Comparison of ENCODE assay signal across 8 cellular contexts in the genomic region with DNA sequence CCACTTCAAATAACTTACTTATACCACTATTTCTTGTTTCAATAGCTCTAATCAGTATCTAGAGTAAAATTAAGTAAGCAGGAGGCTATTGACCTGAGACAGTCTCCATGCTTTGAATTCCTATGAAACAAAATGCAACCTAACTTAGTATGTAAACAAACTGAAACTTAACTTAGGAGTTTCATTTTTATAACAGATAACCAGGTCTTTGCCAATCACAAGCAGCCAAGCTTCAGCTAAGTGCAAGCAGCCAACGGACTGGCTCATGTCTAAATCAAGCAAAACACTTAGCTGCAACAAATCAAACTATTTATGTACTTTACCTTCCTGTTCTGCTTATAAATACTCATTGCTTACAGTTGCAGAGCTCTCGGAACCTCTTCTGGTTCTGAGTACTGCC. TPM values are rescaled to one million over a fixed set of nuclear protein-coding genes. Genes with fewer than 3 reads are reported as not detected.
A peak's percentile ranks its signal among the peaks of the same experiment; 100 is the strongest.
DNase-seq lines count a peak whose midpoint lies in the region; ATAC-seq and TF ChIP-seq lines count a peak whose summit lies in the region.

No MANE protein-coding gene starts in this region.

- peaks cover 16% of the 10 kb centered on the region for H3K36me3 Mint-ChIP-seq in T-helper 2 cell treated with Interferon-gamma antibody and Interleukin-4, amounts not matched to agents 5 μg/mL and 100 μg/mL, for 36 hours (ENCODE audit: low read depth)
- H3K36me3 Mint-ChIP-seq in Caco-2 (ENCODE audit: insufficient read depth, unreplicated experiment), result peaks cover 7% of the 10 kb centered on the region

- H3K27me3 ChIP-seq in lower lobe of right lung (ENCODE audit: low read depth), result no peaks in the 10 kb centered on the region
- H3K27me3 ChIP-seq in Caco-2 (replicated peaks; ENCODE audit: control insufficient read depth, insufficient read depth, low read length), result no peaks in the 10 kb centered on the region

- no peak for TF ChIP-seq CTCF in lower lobe of right lung (IDR thresholded peaks at IDR 0.05)
- no peak for TF ChIP-seq CTCF in Caco-2 (IDR thresholded peaks at IDR 0.05; ENCODE audit: insufficient read depth in 1 of 2, low read depth in 1 of 2, low read length in 1 of 2, severe bottlenecking in 1 of 2, unreplicated experiment in 1 of 2)

- no peaks in the 10 kb centered on the region for H3K9me3 ChIP-seq in lower lobe of right lung
- no peaks in the 10 kb centered on the region for H3K9me3 ChIP-seq in Caco-2

- peak overlapping the region; percentile 83 for H3K27ac Mint-ChIP-seq in T-helper 2 cell treated with Interferon-gamma antibody and Interleukin-4, amounts not matched to agents 5 μg/mL and 100 μg/mL, for 36 hours
- no peak overlapping the region for H3K27ac Mint-ChIP-seq in Caco-2 (ENCODE audit: unreplicated experiment)

- H3K4me3 ChIP-seq in lower lobe of right lung (no peak overlapping the region), Caco-2 (ENCODE audit: low read depth, low read length) (no peak overlapping the region)

- H3K36me3 ChIP-seq in lower lobe of right lung, result no peaks in the 10 kb centered on the region
- H3K36me3 ChIP-seq in Caco-2 (ENCODE audit: control insufficient read depth, insufficient read depth, low read length), result no peaks in the 10 kb centered on the region

- BruUV-seq in Caco-2 (replicated peaks; lab: Mats Ljungman, UMichigan), result no TSS peak

- peak; percentile 30 for ATAC-seq in GM18873 (IDR thresholded peaks at IDR 0.05; ENCODE audit: low FRiP score, unreplicated experiment)
- ATAC-seq in HG02642 (IDR thresholded peaks at IDR 0.05; ENCODE audit: poor library complexity, unreplicated experiment), result peak; percentile 47
- peak; percentile 47 to 72 for ATAC-seq in lower lobe of right lung

- intact Hi-C loops in lower lobe of right lung (cut with DNase I), result no loop called here
- intact Hi-C loops in Caco-2 (cut with micrococcal nuclease; ENCODE audit: unreplicated experiment), result no loop called here

- H3K27me3 Mint-ChIP-seq in T-helper 2 cell treated with Interferon-gamma antibody and Interleukin-4, amounts not matched to agents 5 μg/mL and 100 μg/mL, for 36 hours (ENCODE audit: low read depth), result no peaks in the 10 kb centered on the region
- H3K27me3 Mint-ChIP-seq in Caco-2 (ENCODE audit: insufficient read depth, unreplicated experiment), result no peaks in the 10 kb centered on the region

- H3K9me3 Mint-ChIP-seq in T-helper 2 cell treated with Interferon-gamma antibody and Interleukin-4, amounts not matched to agents 5 μg/mL and 100 μg/mL, for 36 hours, result peaks cover 18% of the 10 kb centered on the region
- peaks cover 16% of the 10 kb centered on the region for H3K9me3 Mint-ChIP-seq in Caco-2 (ENCODE audit: unreplicated experiment)

- POLR2A ChIA-PET in Caco-2 (lab: Charles Lee), result no interaction called here

- H3K4me1 Mint-ChIP-seq in T-helper 2 cell treated with Interferon-gamma antibody and Interleukin-4, amounts not matched to agents 5 μg/mL and 100 μg/mL, for 36 hours (ENCODE audit: low read depth), result peaks cover 59% of the 10 kb centered on the region
- peaks cover 26% of the 10 kb centered on the region for H3K4me1 Mint-ChIP-seq in Caco-2 (ENCODE audit: low read depth, unreplicated experiment)

- H3K4me1 ChIP-seq in lower lobe of right lung (peaks cover 18% of the 10 kb centered on the region), Caco-2 (peaks cover 22% of the 10 kb centered on the region)

- peak overlapping the region; percentile 27 for H3K27ac ChIP-seq in lower lobe of right lung

- no peak for DNase-seq in T-helper 2 cell treated with Interferon-gamma antibody and Interleukin-4, amounts not matched to agents 5 μg/mL and 100 μg/mL, for 36 hours (ENCODE audit: low spot score)
- DNase-seq in lower lobe of right lung (no peak), Caco-2 (no peak), kidney tubule cell (ENCODE audit: low spot score) (no peak), NCI-H2196 treated with DMSO at 0.1 percent for 48 hours (lab: John Stamatoyannopoulos, UW; ENCODE audit: unreplicated experiment) (no peak), HuH-7.5 (ENCODE audit: low spot score) (no peak)

- H3K4me3 Mint-ChIP-seq in T-helper 2 cell treated with Interferon-gamma antibody and Interleukin-4, amounts not matched to agents 5 μg/mL and 100 μg/mL, for 36 hours, result peak overlapping the region; percentile 73
- no peak overlapping the region for H3K4me3 Mint-ChIP-seq in Caco-2 (ENCODE audit: unreplicated experiment)

- CTCF ChIA-PET in Caco-2 (lab: Charles Lee), result interaction anchor here (0.6 kb wide), 1 partner anchor 16 kb away, joined by 3 read pairs; no protein-coding TSS in a partner anchor

RNA-seq across cellular contexts. Expression of a gene that starts 4.4 kb away (rescaled TPM):
- total RNA-seq in lower lobe of right lung (152 TPM), Caco-2 (2022) (127 and 134 TPM in 2 replicates)

RNA-seq across cellular contexts. Expression of a gene that starts 25.9 kb away (rescaled TPM):
- total RNA-seq in lower lobe of right lung, result 25.9 TPM
- 19.1 and 26.2 TPM in 2 replicates for total RNA-seq in Caco-2 (2022)

RNA-seq across cellular contexts. Expression of a gene that starts 29.3 kb away (rescaled TPM):
- total RNA-seq in lower lobe of right lung (33.7 TPM), Caco-2 (2022) (51.7 and 62.0 TPM in 2 replicates)

RNA-seq across cellular contexts. Expression of a gene that starts 37.0 kb away (rescaled TPM):
- total RNA-seq in lower lobe of right lung (not detected), Caco-2 (2022) (not detected in 2 replicates)

RNA-seq across cellular contexts. Expression of a gene that starts 57.1 kb away (rescaled TPM):
- total RNA-seq in lower lobe of right lung (not detected), Caco-2 (2022) (1.8 and 1.9 TPM in 2 replicates)
